Comparison of ENCODE assay signal across 28 cellular contexts in genomic region chrX:18934708-18935107, GRCh38.
"Had no signal": no experiment of that assay in that cellular context is flagged by ENCODE, and none has a peak within 500 bp of the region (broad histone marks: within the 10 kb centered on the region; RNA-seq: fewer than 3 reads in every experiment).

No MANE protein-coding gene starts in this region.

- FAIRE-seq: colon, endometrium, endothelial cell of umbilical vein, frontal cortex had no signal

- ATAC-seq: effector memory CD8-positive, alpha-beta T cell; esophagus mucosa; foreskin keratinocyte; gastrocnemius medialis; gastroesophageal sphincter had no signal

- H3K27ac Mint-ChIP-seq: dendritic cell treated with granulocyte-macrophage colony-stimulating factor and Interleukin-4, amounts not matched to agents 40 ng/mL and 50 ng/mL, for 4 days; effector memory CD8-positive, alpha-beta T cell; endodermal cell had no signal

- H3K4me1 Mint-ChIP-seq: endodermal cell had no signal

- H3K9me3 Mint-ChIP-seq: dendritic cell treated with granulocyte-macrophage colony-stimulating factor and Interleukin-4, amounts not matched to agents 40 ng/mL and 50 ng/mL, for 4 days; effector memory CD8-positive, alpha-beta T cell had no signal

- H3K4me3 Mint-ChIP-seq: dendritic cell treated with granulocyte-macrophage colony-stimulating factor and Interleukin-4, amounts not matched to agents 40 ng/mL and 50 ng/mL, for 4 days; effector memory CD8-positive, alpha-beta T cell; endodermal cell had no signal

- H3K4me3 ChIP-seq: colonic mucosa, coronary artery, dorsolateral prefrontal cortex, esophagus muscularis mucosa, esophagus squamous epithelium, gastrocnemius medialis, gastroesophageal sphincter, heart left ventricle had no signal

- H3K4me1 ChIP-seq: colonic mucosa, esophagus muscularis mucosa, esophagus squamous epithelium, foreskin keratinocyte, gastrocnemius medialis, gastroesophageal sphincter, heart left ventricle had no signal

- H3K9me3 ChIP-seq: colonic mucosa, esophagus muscularis mucosa, esophagus squamous epithelium, gastrocnemius medialis, gastroesophageal sphincter, heart left ventricle had no signal

- H3K27me3 Mint-ChIP-seq: dendritic cell treated with granulocyte-macrophage colony-stimulating factor and Interleukin-4, amounts not matched to agents 40 ng/mL and 50 ng/mL, for 4 days; effector memory CD8-positive, alpha-beta T cell had no signal

- H3K27ac ChIP-seq: colonic mucosa, coronary artery, dorsolateral prefrontal cortex, epithelial cell of prostate, esophagus muscularis mucosa, esophagus squamous epithelium, foreskin keratinocyte, gastrocnemius medialis, gastroesophageal sphincter, heart left ventricle had no signal

- H3K27me3 ChIP-seq: colonic mucosa, esophagus muscularis mucosa, esophagus squamous epithelium, foreskin keratinocyte, gastrocnemius medialis, gastroesophageal sphincter, heart left ventricle had no signal

- DNase-seq: colonic mucosa; cortex of kidney; dermis blood vessel endothelial cell; dorsolateral prefrontal cortex; effector CD4-positive, alpha-beta T cell; effector CD8-positive, alpha-beta T cell; effector memory CD4-positive, alpha-beta T cell; effector memory CD8-positive, alpha-beta T cell; endodermal cell; erythroblast; esophagus squamous epithelium; foreskin fibroblast; foreskin keratinocyte; foreskin melanocyte; gastrocnemius medialis; glutamatergic neuron; head of caudate nucleus; heart left ventricle had no signal

- H3K36me3 ChIP-seq: colonic mucosa, gastrocnemius medialis had no signal
